8 cellular contexts compared by ENCODE assay signal in genomic region chrX:10190367-10190766, GRCh38. TPM values are rescaled to one million over a fixed set of nuclear protein-coding genes. Genes with fewer than 3 reads are reported as not detected.
A peak's percentile ranks its signal among the peaks of the same experiment; 100 is the strongest.
DNase-seq lines count a peak whose midpoint lies in the region; ATAC-seq and TF ChIP-seq lines count a peak whose summit lies in the region.

No MANE protein-coding gene starts in this region.

- no peak overlapping the region for H3K27ac Mint-ChIP-seq in immature natural killer cell

- no peaks in the 10 kb centered on the region for H3K36me3 ChIP-seq in uterus

- no peaks in the 10 kb centered on the region for H3K4me1 ChIP-seq in uterus

- no peaks in the 10 kb centered on the region for H3K9me3 ChIP-seq in uterus

- peaks cover 0 to 6% (median 3%) of the 10 kb centered on the region in 3 donors for H3K27me3 Mint-ChIP-seq in immature natural killer cell (ENCODE audit: low read depth in 3 of 3)
- peaks cover 7% of the 10 kb centered on the region for H3K27me3 Mint-ChIP-seq in activated T-cell treated with anti-CD3 and anti-CD28 coated beads, Interleukin-2, amount 50 U/mL, for 4 hours (ENCODE audit: low read depth)

- ATAC-seq in HG02870 (IDR thresholded peaks at IDR 0.05; ENCODE audit: unreplicated experiment): peak; percentile 57
- no peak for ATAC-seq in HG02884 (IDR thresholded peaks at IDR 0.05; ENCODE audit: unreplicated experiment)
- ATAC-seq in activated T-cell treated with anti-CD3 and anti-CD28 coated beads, Interleukin-2, amount 50 U/mL, for 4 hours: no peak

- peak overlapping the region in 1 of 2 donors; percentile 49 for H3K27ac ChIP-seq in uterus

- peak; percentile 80 for DNase-seq in DMS53 (lab: John Stamatoyannopoulos, UW)
- peak; percentile 65 for DNase-seq in NCI-H460 (ENCODE audit: extremely low read depth, low read depth)
- peak; percentile 64 for DNase-seq in astrocyte of the cerebellum (ENCODE audit: low read depth)
- DNase-seq in immature natural killer cell: peak; percentile 14 to 15 (median 14)
- peak in 1 of 2 donors; percentile 52 for DNase-seq in uterus
- no peak for DNase-seq in activated T-cell treated with anti-CD3 and anti-CD28 coated beads, Interleukin-2, amount 50 U/mL, for 4 hours

- no peak for TF ChIP-seq POLR2A in uterus (IDR thresholded peaks at IDR 0.05)

- no peaks in the 10 kb centered on the region for H3K36me3 Mint-ChIP-seq in immature natural killer cell
- H3K36me3 Mint-ChIP-seq in activated T-cell treated with anti-CD3 and anti-CD28 coated beads, Interleukin-2, amount 50 U/mL, for 4 hours (ENCODE audit: insufficient read depth): no peaks in the 10 kb centered on the region

- intact Hi-C loops in uterus (cut with DNase I; ENCODE audit: low total_unique reads): loop anchor here (10.0 kb wide), 1 partner anchor 914 kb away; no protein-coding TSS in a partner anchor

- in situ Hi-C loops in astrocyte of the cerebellum (cut with HindIII; ENCODE audit: low sequenced_read_pairs): loop anchor here (10.0 kb wide), 1 partner anchor 944 kb away; no protein-coding TSS in a partner anchor

- no peaks in the 10 kb centered on the region for H3K27me3 ChIP-seq in uterus

- H3K4me3 Mint-ChIP-seq in immature natural killer cell: no peak overlapping the region
- H3K4me3 Mint-ChIP-seq in activated T-cell treated with anti-CD3 and anti-CD28 coated beads, Interleukin-2, amount 50 U/mL, for 4 hours: no peak overlapping the region

- no peaks in the 10 kb centered on the region for H3K4me1 Mint-ChIP-seq in immature natural killer cell
- H3K4me1 Mint-ChIP-seq in activated T-cell treated with anti-CD3 and anti-CD28 coated beads, Interleukin-2, amount 50 U/mL, for 4 hours (ENCODE audit: low read depth): no peaks in the 10 kb centered on the region

- H3K4me3 ChIP-seq in astrocyte of the cerebellum (ENCODE audit: low read depth, low read length) (no peak overlapping the region), uterus (no peak overlapping the region)

- TF ChIP-seq CTCF in astrocyte of the cerebellum (IDR thresholded peaks at IDR 0.05; ENCODE audit: low read depth, low read length, missing control alignments): peak; percentile 56
- TF ChIP-seq CTCF in uterus (IDR thresholded peaks at IDR 0.05): peak; percentile 43 to 71 (median 58)

- no peaks in the 10 kb centered on the region for H3K9me3 Mint-ChIP-seq in immature natural killer cell
- H3K9me3 Mint-ChIP-seq in activated T-cell treated with anti-CD3 and anti-CD28 coated beads, Interleukin-2, amount 50 U/mL, for 4 hours: no peaks in the 10 kb centered on the region

RNA-seq across cellular contexts. Expression of gene CLCN4, which starts 33.6 kb away (rescaled TPM):
- 3.4 and 4.1 TPM in 2 replicates for total RNA-seq in NCI-H460 (2014; rRNA removed; shearing (Covaris generic))
- 1.7 and 2.2 TPM in 2 replicates for polyA plus RNA-seq in NCI-H460 (2014; cell fraction: nucleus; rRNA removed)
- under 1 TPM in 1 of 3 donors, not detected in 2; 0.69 TPM for polyA plus RNA-seq in immature natural killer cell
- total RNA-seq in uterus: 1 to 10 TPM in 3 of 4 donors, under 1 TPM in 1; 0.88 to 3.6 (median 1.5) TPM
- total RNA-seq in activated T-cell treated with anti-CD3 and anti-CD28 coated beads, Interleukin-2, amount 50 U/mL, for 4 hours: under 1 TPM; 0.05 to 0.35 (median 0.08) TPM
